Comparison of ENCODE assay signal across 17 cellular contexts in genomic region chr20:3803289-3803688, GRCh38. TPM values are rescaled to one million over a fixed set of nuclear protein-coding genes. Genes with fewer than 3 reads are reported as not detected.
DNase-seq lines count a peak whose midpoint lies in the region; ATAC-seq, FAIRE-seq and TF ChIP-seq lines count a peak whose summit lies in the region.
"Had no signal": no experiment of that assay in that cellular context is flagged by ENCODE, and none has a peak within 500 bp of the region (broad histone marks: within the 10 kb centered on the region; RNA-seq: fewer than 3 reads in every experiment).

No MANE protein-coding gene starts in this region.

- H3K27me3 Mint-ChIP-seq in activated CD8-positive, alpha-beta memory T cell treated with anti-CD3 and anti-CD28 coated beads, Interleukin-2, amount 10 ng/mL, durations not matched to agents 7 days and 5 days = no peaks in the 10 kb centered on the region
- H3K27me3 Mint-ChIP-seq in dendritic cell treated with granulocyte-macrophage colony-stimulating factor and Interleukin-4, amounts not matched to agents 40 ng/mL and 50 ng/mL, for 4 days = no peaks in the 10 kb centered on the region
- H3K27me3 Mint-ChIP-seq in nephron progenitor cell (ENCODE audit: low read depth, poor library complexity) = peaks cover 3% of the 10 kb centered on the region

- no TSS peak for BruUV-seq in HCT116 (replicated peaks; lab: Mats Ljungman, UMichigan)

- peaks cover 75% of the 10 kb centered on the region for H3K36me3 Mint-ChIP-seq in activated CD8-positive, alpha-beta memory T cell treated with anti-CD3 and anti-CD28 coated beads, Interleukin-2, amount 10 ng/mL, durations not matched to agents 7 days and 5 days
- H3K36me3 Mint-ChIP-seq in dendritic cell treated with granulocyte-macrophage colony-stimulating factor and Interleukin-4, amounts not matched to agents 40 ng/mL and 50 ng/mL, for 4 days (ENCODE audit: low read depth) = peaks cover 82% of the 10 kb centered on the region
- peaks cover 27% of the 10 kb centered on the region for H3K36me3 Mint-ChIP-seq in nephron progenitor cell (ENCODE audit: low read depth)

- H4K20me1 ChIP-seq in HCT116 (ENCODE audit: insufficient read depth) = no peaks in the 10 kb centered on the region

- TF ChIP-seq RAD21 in HCT116 (IDR thresholded peaks at IDR 0.05; ENCODE audit: low read depth) = no peak

- no peaks in the 10 kb centered on the region for H3K9me2 ChIP-seq in HCT116 (ENCODE audit: insufficient read depth)

- H3K4me3 ChIP-seq in HCT116 (replicated peaks in 1 of 2; ENCODE audit: low read depth in 1 of 2, low read length in 2 of 2) (no peak overlapping the region), H7 (ENCODE audit: insufficient read depth, low read depth, low read length) (no peak overlapping the region)

- TF ChIP-seq CTCF in HCT116 (IDR thresholded peaks at IDR 0.05 in 2 of 3, conservative IDR thresholded peaks at IDR 0.05 in 1 of 3; ENCODE audit: borderline replicate concordance in 1 of 3, insufficient read depth in 1 of 3, low read depth in 2 of 3, low read length in 2 of 3) (no peak), nephron progenitor cell (IDR thresholded peaks at IDR 0.05) (no peak)

- H3K27ac Mint-ChIP-seq in activated CD8-positive, alpha-beta memory T cell treated with anti-CD3 and anti-CD28 coated beads, Interleukin-2, amount 10 ng/mL, durations not matched to agents 7 days and 5 days = peak overlapping the region; percentile 25
- H3K27ac Mint-ChIP-seq in dendritic cell treated with granulocyte-macrophage colony-stimulating factor and Interleukin-4, amounts not matched to agents 40 ng/mL and 50 ng/mL, for 4 days = peak overlapping the region; percentile 47
- peak overlapping the region; percentile 32 for H3K27ac Mint-ChIP-seq in nephron progenitor cell

- H3K9me3 ChIP-seq in HCT116 (ENCODE audit: control insufficient read depth in 1 of 2, insufficient read depth in 1 of 2, low read depth in 1 of 2, low read length in 2 of 2) = no peaks in the 10 kb centered on the region

- peaks cover 67% of the 10 kb centered on the region for H3K4me1 Mint-ChIP-seq in activated CD8-positive, alpha-beta memory T cell treated with anti-CD3 and anti-CD28 coated beads, Interleukin-2, amount 10 ng/mL, durations not matched to agents 7 days and 5 days
- peaks cover 81% of the 10 kb centered on the region for H3K4me1 Mint-ChIP-seq in dendritic cell treated with granulocyte-macrophage colony-stimulating factor and Interleukin-4, amounts not matched to agents 40 ng/mL and 50 ng/mL, for 4 days (ENCODE audit: low read depth)
- H3K4me1 Mint-ChIP-seq in nephron progenitor cell = peaks cover 53% of the 10 kb centered on the region

- H3K27ac ChIP-seq in HCT116 (ENCODE audit: low read depth, low read length) = peak overlapping the region; percentile 100; the same call in 1 of the 2 replicates
- H3K27ac ChIP-seq: VCaP had no signal

- H3K4me2 ChIP-seq in HCT116 (ENCODE audit: low read length) = no peak overlapping the region

- H3K9me3 Mint-ChIP-seq in activated CD8-positive, alpha-beta memory T cell treated with anti-CD3 and anti-CD28 coated beads, Interleukin-2, amount 10 ng/mL, durations not matched to agents 7 days and 5 days (ENCODE audit: low read depth) = no peaks in the 10 kb centered on the region
- no peaks in the 10 kb centered on the region for H3K9me3 Mint-ChIP-seq in dendritic cell treated with granulocyte-macrophage colony-stimulating factor and Interleukin-4, amounts not matched to agents 40 ng/mL and 50 ng/mL, for 4 days
- H3K9me3 Mint-ChIP-seq in nephron progenitor cell = no peaks in the 10 kb centered on the region

- H3K36me3 ChIP-seq in HCT116 (ENCODE audit: control insufficient read depth in 1 of 2, insufficient read depth in 2 of 2, low read length in 2 of 2) = peaks cover 31 to 71% of the 10 kb centered on the region in 2 experiments
- peaks cover 12% of the 10 kb centered on the region for H3K36me3 ChIP-seq in H7 (replicated peaks; ENCODE audit: control insufficient read depth, insufficient read depth, low read length)

- FAIRE-seq in frontal cortex (lab: Jason Lieb, UNC) = no peak
- FAIRE-seq: kidney, small intestine had no signal

- POLR2A ChIA-PET in HCT116 (lab: Charles Lee) = no interaction called here

- no peak for TF ChIP-seq POLR2A in HCT116 (IDR thresholded peaks at IDR 0.05; ENCODE audit: borderline replicate concordance, extremely low read depth, insufficient read depth, insufficient read length)

- intact Hi-C loops in HCT116 (cut with micrococcal nuclease) = no loop called here
- intact Hi-C loops in dendritic cell treated with granulocyte-macrophage colony-stimulating factor and Interleukin-4, amounts not matched to agents 40 ng/mL and 50 ng/mL, for 4 days (cut with micrococcal nuclease) = no loop called here

- peaks cover 48% of the 10 kb centered on the region for H3K79me2 ChIP-seq in HCT116 (ENCODE audit: insufficient read depth, low read length)

- H3K27me3 ChIP-seq in HCT116 (ENCODE audit: insufficient read depth, low read length) = no peaks in the 10 kb centered on the region
- H3K27me3 ChIP-seq in H7 (ENCODE audit: control insufficient read depth, insufficient read depth, low read length) = no peaks in the 10 kb centered on the region

- RAD21 ChIA-PET in HCT116 (lab: Charles Lee; ENCODE audit: low non-redundant PET in 1 of 2, low total read pairs in 2 of 2, uncharacterized antibody in 2 of 2, unreplicated experiment in 2 of 2) = no interaction called here

- H3K9ac ChIP-seq in HCT116 (ENCODE audit: low read length) = no peak overlapping the region

- ATAC-seq in activated CD8-positive, alpha-beta memory T cell treated with anti-CD3 and anti-CD28 coated beads, Interleukin-2, amount 10 ng/mL, durations not matched to agents 7 days and 5 days = no peak
- ATAC-seq in HCT116 = no peak

- H3K4me3 Mint-ChIP-seq in activated CD8-positive, alpha-beta memory T cell treated with anti-CD3 and anti-CD28 coated beads, Interleukin-2, amount 10 ng/mL, durations not matched to agents 7 days and 5 days = no peak overlapping the region
- H3K4me3 Mint-ChIP-seq in dendritic cell treated with granulocyte-macrophage colony-stimulating factor and Interleukin-4, amounts not matched to agents 40 ng/mL and 50 ng/mL, for 4 days = no peak overlapping the region
- H3K4me3 Mint-ChIP-seq in nephron progenitor cell = no peak overlapping the region

- H3K4me1 ChIP-seq in HCT116 (ENCODE audit: control insufficient read depth in 1 of 2, insufficient read depth in 2 of 2, low read length in 2 of 2) = peaks cover 55 to 84% of the 10 kb centered on the region in 2 experiments

- no peak for DNase-seq in activated CD8-positive, alpha-beta memory T cell treated with anti-CD3 and anti-CD28 coated beads, Interleukin-2, amount 10 ng/mL, durations not matched to agents 7 days and 5 days
- no peak for DNase-seq in activated CD8-positive, alpha-beta memory T cell treated with anti-CD3 and anti-CD28 coated beads for 24 hours
- no peak for DNase-seq in HCT116 (ENCODE audit: low read depth, low spot score)
- DNase-seq in nephron progenitor cell = no peak
- no peak for DNase-seq in NCI-H1048 (lab: John Stamatoyannopoulos, UW)
- no peak for DNase-seq in H7
- DNase-seq in frontal cortex (ENCODE audit: low spot score in 2 of 2) = no peak
- DNase-seq: activated naive CD4-positive, alpha-beta T cell treated with Interleukin-2 at 50 U/mL for 16 hours; COR-L47; kidney; MV-4-11; NCI-H2081 treated with DMSO at 0.1 percent for 48 hours; NCI-H69; small intestine had no signal

- H2AFZ ChIP-seq in HCT116 (ENCODE audit: low read depth, low read length, poor library complexity, severe bottlenecking) = no peak overlapping the region

- CTCF ChIA-PET in activated CD8-positive, alpha-beta memory T cell treated with anti-CD3 and anti-CD28 coated beads, Interleukin-2, amount 10 ng/mL, durations not matched to agents 7 days and 5 days (lab: Charles Lee) = no interaction called here
- CTCF ChIA-PET in HCT116 (lab: Charles Lee) = no interaction called here

RNA-seq across cellular contexts. Expression of gene CDC25B, which starts 7.2 kb away (rescaled TPM):
- 100 to 1,000 TPM; 194 to 312 TPM for total RNA-seq in activated CD8-positive, alpha-beta memory T cell treated with anti-CD3 and anti-CD28 coated beads, Interleukin-2, amount 10 ng/mL, durations not matched to agents 7 days and 5 days
- total RNA-seq in HCT116 (2021; ENCODE audit: unreplicated experiment) (223 TPM), frontal cortex (6.1 TPM)
- polyA plus RNA-seq in HCT116 (2012) = 175 and 226 TPM in 2 replicates
- total RNA-seq in H7 (2014; rRNA removed; shearing (Covaris generic)) = 30.7 and 32.6 TPM in 2 replicates

RNA-seq across cellular contexts. Expression of gene CENPB, which starts 16.7 kb away (rescaled TPM):
- total RNA-seq in activated CD8-positive, alpha-beta memory T cell treated with anti-CD3 and anti-CD28 coated beads, Interleukin-2, amount 10 ng/mL, durations not matched to agents 7 days and 5 days = 10 to 100 TPM; 76.5 to 76.8 TPM
- total RNA-seq in HCT116 (2021; ENCODE audit: unreplicated experiment) = 67.2 TPM
- 40.7 and 42.0 TPM in 2 replicates for polyA plus RNA-seq in HCT116 (2012)
- total RNA-seq in H7 (2014; rRNA removed; shearing (Covaris generic)) = 57.7 and 74.5 TPM in 2 replicates
- 58.3 TPM for total RNA-seq in frontal cortex

RNA-seq across cellular contexts. Expression of gene AP5S1, which starts 17.1 kb away (rescaled TPM):
- 10 to 100 TPM; 13.8 to 15.5 TPM for total RNA-seq in activated CD8-positive, alpha-beta memory T cell treated with anti-CD3 and anti-CD28 coated beads, Interleukin-2, amount 10 ng/mL, durations not matched to agents 7 days and 5 days
- 12.1 TPM for total RNA-seq in HCT116 (2021; ENCODE audit: unreplicated experiment)
- 8.7 and 9.0 TPM in 2 replicates for polyA plus RNA-seq in HCT116 (2012)
- total RNA-seq in H7 (2014; rRNA removed; shearing (Covaris generic)) = 3.1 and 4.4 TPM in 2 replicates
- total RNA-seq in frontal cortex = 4.1 TPM

RNA-seq across cellular contexts. Expression of gene SPEF1, which starts 22.0 kb away (rescaled TPM):
- under 1 TPM in 1 of 2 experiments, not detected in 1; 0.18 TPM for total RNA-seq in activated CD8-positive, alpha-beta memory T cell treated with anti-CD3 and anti-CD28 coated beads, Interleukin-2, amount 10 ng/mL, durations not matched to agents 7 days and 5 days
- total RNA-seq in HCT116 (2021; ENCODE audit: unreplicated experiment) (0.93 TPM), frontal cortex (0.41 TPM)
- polyA plus RNA-seq in HCT116 (2012) = 0.74 and 0.83 TPM in 2 replicates
- 0.11 and 0.94 TPM in 2 replicates for total RNA-seq in H7 (2014; rRNA removed; shearing (Covaris generic))
- total RNA-seq: urinary bladder had no signal

RNA-seq across cellular contexts. Expression of gene ADISSP, which starts 35.7 kb away (rescaled TPM):
- 10 to 100 TPM; 32.5 to 37.0 TPM for total RNA-seq in activated CD8-positive, alpha-beta memory T cell treated with anti-CD3 and anti-CD28 coated beads, Interleukin-2, amount 10 ng/mL, durations not matched to agents 7 days and 5 days
- total RNA-seq in HCT116 (2021; ENCODE audit: unreplicated experiment) (99.4 TPM), frontal cortex (17.5 TPM)
- 71.0 and 92.8 TPM in 2 replicates for polyA plus RNA-seq in HCT116 (2012)
- total RNA-seq in H7 (2014; rRNA removed; shearing (Covaris generic)) = 90.8 and 107 TPM in 2 replicates
